In genomic region chr17:81967533-81968395, GRCh38 we compare ENCODE assay signal across 8 cellular contexts. TPM values are rescaled to one million over a fixed set of nuclear protein-coding genes. Genes with fewer than 3 reads are reported as not detected.
DNase-seq lines count a peak whose midpoint lies in the region; ATAC-seq and TF ChIP-seq lines count a peak whose summit lies in the region.

No MANE protein-coding gene starts in this region.

- peak overlapping the region; percentile 65 for H3K9ac ChIP-seq in BLaER1

- peak overlapping the region; percentile 100 for H3K4me2 ChIP-seq in BLaER1

- H3K27ac Mint-ChIP-seq in HFFc6: no peak overlapping the region
- H3K27ac Mint-ChIP-seq in naive thymus-derived CD8-positive, alpha-beta T cell: peak overlapping the region in 9 of 10 donors; percentile 59 to 92 (median 84)

- H3K36me3 Mint-ChIP-seq in HFFc6 (ENCODE audit: low read depth): no peaks in the 10 kb centered on the region
- H3K36me3 Mint-ChIP-seq in naive thymus-derived CD8-positive, alpha-beta T cell: no peaks in the 10 kb centered on the region

- no peaks in the 10 kb centered on the region for H3K36me3 ChIP-seq in BLaER1

- TF ChIP-seq CTCF in HFFc6 (IDR thresholded peaks at IDR 0.05): no peak

- peaks cover 3% of the 10 kb centered on the region; the same call in 1 of the 2 replicates for H3K9me3 ChIP-seq in BLaER1

- peaks cover 47% of the 10 kb centered on the region for H3K27me3 ChIP-seq in BLaER1

- peak overlapping the region; percentile 60; the same call in 1 of the 2 replicates for H3K4me3 Mint-ChIP-seq in HFFc6
- H3K4me3 Mint-ChIP-seq in naive thymus-derived CD8-positive, alpha-beta T cell: peak overlapping the region; percentile 58 to 82 (median 76)

- POLR2A ChIA-PET in naive thymus-derived CD8-positive, alpha-beta T cell (lab: Charles Lee): interaction anchor here (1.0 to 3.6 kb wide), 14 partner anchors 8 to 224 kb away, joined by 3 to 54 read pairs (median 4); partner anchors contain the start of genes ARHGDIA, ASPSCR1, CENPX and DCXR

- DNase-seq in HFFc6 (peak; percentile 34), NCI-H82 treated with DMSO at 0.1 percent for 48 hours (lab: John Stamatoyannopoulos, UW; ENCODE audit: unreplicated experiment) (peak; percentile 79), activated T-cell treated with anti-CD3 and anti-CD28 coated beads for 1 hour (ENCODE audit: low read depth) (peak; percentile 79)
- peak; percentile 75 to 94 (median 86) for DNase-seq in naive thymus-derived CD8-positive, alpha-beta T cell
- peak; percentile 76 to 82 for DNase-seq in stimulated activated CD8-positive, alpha-beta memory T cell treated with anti-CD3 and anti-CD28 coated beads, Interleukin-7, amount 100 ng/mL, for 48 hours (ENCODE audit: extremely low read depth in 1 of 2, low read depth in 1 of 2)

- H3K9me3 Mint-ChIP-seq in HFFc6: peaks cover 6% of the 10 kb centered on the region
- peaks cover 0 to 4% (median 0%) of the 10 kb centered on the region in 9 donors for H3K9me3 Mint-ChIP-seq in naive thymus-derived CD8-positive, alpha-beta T cell

- H3K4me1 ChIP-seq in BLaER1: peaks cover 45% of the 10 kb centered on the region

- peaks cover 4% of the 10 kb centered on the region; the same call in 1 of the 2 replicates for H4K20me1 ChIP-seq in BLaER1

- H3K4me3 ChIP-seq in BLaER1: peak overlapping the region; percentile 59

- peaks cover 6% of the 10 kb centered on the region; the same call in 1 of the 2 replicates for H3K4me1 Mint-ChIP-seq in HFFc6 (ENCODE audit: low read depth)
- H3K4me1 Mint-ChIP-seq in naive thymus-derived CD8-positive, alpha-beta T cell: peaks cover 8 to 38% (median 28%) of the 10 kb centered on the region in 4 donors

- H3K27ac ChIP-seq in BLaER1: peak overlapping the region; percentile 82

- H3K27me3 Mint-ChIP-seq in HFFc6 (ENCODE audit: insufficient read depth): peaks cover 2% of the 10 kb centered on the region
- peaks cover 0 to 4% (median 0%) of the 10 kb centered on the region in 5 donors for H3K27me3 Mint-ChIP-seq in naive thymus-derived CD8-positive, alpha-beta T cell

- ATAC-seq in esophagus mucosa: peak; percentile 76
- peak; percentile 96 to 99 for ATAC-seq in naive thymus-derived CD8-positive, alpha-beta T cell
- ATAC-seq in GM21526 (IDR thresholded peaks at IDR 0.05; ENCODE audit: low FRiP score, unreplicated experiment): no peak

RNA-seq across cellular contexts. Expression of gene NOTUM, which starts 6.8 kb away (rescaled TPM):
- total RNA-seq in HFFc6 (2021; fragmentation: NEBNext Ultra II Directional; extraction: Animal tissue kit (Norgen Biotek cat#: 25700)): under 1 TPM in 2 of 6 experiments, not detected in 4; 0.10 to 0.14 TPM
- not detected for total RNA-seq in esophagus mucosa
- not detected for total RNA-seq in naive thymus-derived CD8-positive, alpha-beta T cell
- polyA plus RNA-seq in naive thymus-derived CD8-positive, alpha-beta T cell: not detected

RNA-seq across cellular contexts. Expression of gene ASPSCR1, which starts 9.7 kb away (rescaled TPM):
- total RNA-seq in HFFc6 (2021; fragmentation: NEBNext Ultra II Directional; extraction: Animal tissue kit (Norgen Biotek cat#: 25700)): 10 to 100 TPM; 26.6 to 36.8 (median 34.7) TPM
- 19.0 TPM for total RNA-seq in esophagus mucosa
- 10 to 100 TPM; 43.0 to 47.7 TPM for total RNA-seq in naive thymus-derived CD8-positive, alpha-beta T cell
- polyA plus RNA-seq in naive thymus-derived CD8-positive, alpha-beta T cell: 10 to 100 TPM; 28.1 to 33.4 (median 29.1) TPM

RNA-seq across cellular contexts. Expression of gene MYADML2, which starts 20.7 kb away (rescaled TPM):
- not detected for total RNA-seq in HFFc6 (2021; fragmentation: NEBNext Ultra II Directional; extraction: Animal tissue kit (Norgen Biotek cat#: 25700))
- total RNA-seq in esophagus mucosa: not detected
- not detected for total RNA-seq in naive thymus-derived CD8-positive, alpha-beta T cell
- polyA plus RNA-seq in naive thymus-derived CD8-positive, alpha-beta T cell: not detected

RNA-seq across cellular contexts. Expression of gene PYCR1, which starts 30.7 kb away (rescaled TPM):
- total RNA-seq in HFFc6 (2021; fragmentation: NEBNext Ultra II Directional; extraction: Animal tissue kit (Norgen Biotek cat#: 25700)): 100 to 1,000 TPM in 4 of 6 experiments, 10 to 100 TPM in 2; 97.9 to 147 (median 110) TPM
- total RNA-seq in esophagus mucosa: 28.9 TPM
- 1 to 10 TPM; 5.7 to 9.1 TPM for total RNA-seq in naive thymus-derived CD8-positive, alpha-beta T cell
- polyA plus RNA-seq in naive thymus-derived CD8-positive, alpha-beta T cell: 1 to 10 TPM; 2.9 to 4.8 (median 3.0) TPM

RNA-seq across cellular contexts. Expression of gene MAFG, which starts 40.2 kb away (rescaled TPM):
- total RNA-seq in HFFc6 (2021; fragmentation: NEBNext Ultra II Directional; extraction: Animal tissue kit (Norgen Biotek cat#: 25700)): 10 to 100 TPM; 17.7 to 22.4 (median 18.2) TPM
- total RNA-seq in esophagus mucosa: 12.3 TPM
- 10 to 100 TPM; 17.1 to 18.0 TPM for total RNA-seq in naive thymus-derived CD8-positive, alpha-beta T cell
- polyA plus RNA-seq in naive thymus-derived CD8-positive, alpha-beta T cell: 1 to 10 TPM; 1.2 to 2.5 (median 2.2) TPM

Comparison
In these comparisons a context has a peak if more than half of its experiments do, and no peak if none do; other contexts are left out.
1. DNase-seq: peak in every context shown above with its lines; median percentile 86 in naive thymus-derived CD8-positive, alpha-beta T cell; 79 in NCI-H82 treated with DMSO at 0.1 percent for 48 hours; 79 in activated T-cell treated with anti-CD3 and anti-CD28 coated beads for 1 hour; 79 in stimulated activated CD8-positive, alpha-beta memory T cell treated with anti-CD3 and anti-CD28 coated beads, Interleukin-7, amount 100 ng/mL, for 48 hours; 34 in HFFc6.